Comparison of ENCODE assay signal across 27 cellular contexts in the genomic region with DNA sequence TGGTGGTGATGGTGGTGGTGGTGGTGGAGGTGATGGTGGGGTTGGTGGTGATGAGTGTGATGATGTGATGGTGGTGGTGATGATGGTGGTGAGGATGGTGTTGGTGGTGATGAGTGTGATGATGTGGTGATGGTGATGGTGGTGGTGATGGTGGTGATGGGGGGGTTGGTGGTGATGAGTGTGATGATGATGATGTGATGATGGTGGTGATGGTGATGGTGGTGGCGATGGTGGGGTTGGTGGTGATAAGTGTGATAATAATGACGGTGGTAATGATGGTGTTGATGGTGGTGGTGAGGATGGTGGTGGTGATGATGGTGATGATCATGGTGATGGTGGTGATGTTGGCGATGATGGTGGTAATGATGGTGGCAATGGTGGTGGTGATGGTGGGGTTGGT.
DNase-seq lines count a peak whose midpoint lies in the region; ATAC-seq, FAIRE-seq and TF ChIP-seq lines count a peak whose summit lies in the region.
"Had no signal": no experiment of that assay in that cellular context is flagged by ENCODE, and none has a peak within 500 bp of the region (broad histone marks: within the 10 kb centered on the region; RNA-seq: fewer than 3 reads in every experiment).

No MANE protein-coding gene starts in this region.

- H3K4me3 ChIP-seq in HEK293 (ENCODE audit: low read depth, low read length) (no peak overlapping the region), GM12878 (no peak overlapping the region), spleen (no peak overlapping the region)
- H3K4me3 ChIP-seq: A549, GM23338, HAP-1, MG63, PC-9, SJCRH30 had no signal

- RAD21 ChIA-PET in GM12878 (lab: Charles Lee; ENCODE audit: unreplicated experiment) = no interaction called here

- H3K9me3 ChIP-seq in HEK293 (ENCODE audit: control insufficient read depth, insufficient read depth, low read depth, low read length) = no peaks in the 10 kb centered on the region
- no peaks in the 10 kb centered on the region for H3K9me3 ChIP-seq in GM12878 (replicated peaks; ENCODE audit: control insufficient read depth, insufficient read depth, low read length)
- no peaks in the 10 kb centered on the region for H3K9me3 ChIP-seq in spleen
- H3K9me3 ChIP-seq: A549, HAP-1, MG63, SJCRH30 had no signal

- H3K36me3 ChIP-seq in HEK293 (ENCODE audit: control insufficient read depth in 2 of 2, insufficient read depth in 1 of 2, low read length in 2 of 2) (no peaks in the 10 kb centered on the region), GM12878 (ENCODE audit: control insufficient read depth in 2 of 2, insufficient read depth in 2 of 2, low read length in 1 of 2) (peaks cover 0 to 13% of the 10 kb centered on the region in 2 experiments; a peak in 2 of 4 replicates), spleen (peaks cover 0 to 32% (median 0%) of the 10 kb centered on the region in 6 donors)
- H3K36me3 ChIP-seq: HAP-1, MG63, SJCRH30 had no signal

- H3K4me3 Mint-ChIP-seq in memory B cell = peak overlapping the region; percentile 0
- H3K4me3 Mint-ChIP-seq: CD4-positive, alpha-beta memory T cell; GM23338 had no signal

- peak overlapping the region; percentile 83 for H3K27ac Mint-ChIP-seq in memory B cell
- H3K27ac Mint-ChIP-seq: CD4-positive, alpha-beta memory T cell; GM23338 had no signal

- no peak for TF ChIP-seq RAD21 in GM12878 (IDR thresholded peaks at IDR 0.05; ENCODE audit: insufficient read depth, low read depth, low read length)

- no peaks in the 10 kb centered on the region for H3K4me1 ChIP-seq in HEK293 (ENCODE audit: control insufficient read depth, insufficient read depth, low read length)
- H3K4me1 ChIP-seq in GM12878 (ENCODE audit: control insufficient read depth, insufficient read depth, low read length) = no peaks in the 10 kb centered on the region
- H3K4me1 ChIP-seq in spleen = no peaks in the 10 kb centered on the region
- H3K4me1 ChIP-seq: A549, HAP-1, SJCRH30 had no signal

- peaks cover 12% of the 10 kb centered on the region for H3K9me3 Mint-ChIP-seq in memory B cell

- 79% methylated on average over 3 of the region's 3 CpGs for WGBS in GM12878 (ENCODE audit: insufficient coverage, insufficient replicate concordance, low lambda C conversion rate, missing lambda C conversion rate)
- 93 to 98% (median 96%) methylated on average over 3 of the region's 3 CpGs for WGBS in spleen, 5 donors

- no peaks in the 10 kb centered on the region for H3K79me2 ChIP-seq in GM12878 (ENCODE audit: control insufficient read depth, insufficient read depth, low read length)

- no peaks in the 10 kb centered on the region for H3K36me3 Mint-ChIP-seq in memory B cell
- H3K36me3 Mint-ChIP-seq: CD4-positive, alpha-beta memory T cell had no signal

- TF ChIP-seq CTCF in HEK293 (tag by site-specific recombination; IDR thresholded peaks at IDR 0.05) = no peak
- no peak for TF ChIP-seq CTCF in GM12878 (IDR thresholded peaks at IDR 0.05 in 2 of 3, conservative IDR thresholded peaks at IDR 0.05 in 1 of 3; ENCODE audit: control insufficient read depth in 2 of 3, extremely low read depth in 1 of 3, insufficient read depth in 1 of 3, low read depth in 3 of 3, low read length in 3 of 3)
- TF ChIP-seq CTCF in spleen (IDR thresholded peaks at IDR 0.05 in 8 of 11, conservative IDR thresholded peaks at IDR 0.05 in 3 of 11) = no peak

- H4K20me1 ChIP-seq in GM12878 (ENCODE audit: control insufficient read depth, insufficient read depth) = no peaks in the 10 kb centered on the region

- H3K27me3 Mint-ChIP-seq in memory B cell = no peaks in the 10 kb centered on the region
- H3K27me3 Mint-ChIP-seq: CD4-positive, alpha-beta memory T cell had no signal

- in situ Hi-C loops in GM12878 (cut with MboI) = no loop called here

- no peak overlapping the region for H3K9ac ChIP-seq in GM12878 (ENCODE audit: control insufficient read depth, insufficient read depth, low read length)

- SMC1A ChIA-PET in GM12878 (lab: Charles Lee; ENCODE audit: uncharacterized antibody, unreplicated experiment) = no interaction called here

- H3K4me1 Mint-ChIP-seq in memory B cell = peaks cover 17% of the 10 kb centered on the region
- H3K4me1 Mint-ChIP-seq: CD4-positive, alpha-beta memory T cell; GM23338 had no signal

- no peaks in the 10 kb centered on the region for H3K27me3 ChIP-seq in GM12878 (replicated peaks in 1 of 2; ENCODE audit: control insufficient read depth in 2 of 2, insufficient read depth in 2 of 2, low read length in 1 of 2)
- no peaks in the 10 kb centered on the region for H3K27me3 ChIP-seq in spleen (replicated peaks in 1 of 7)
- H3K27me3 ChIP-seq: MG63, SJCRH30 had no signal

- TF ChIP-seq POLR2A in GM12878 (IDR thresholded peaks at IDR 0.05; ENCODE audit: low read depth, low read length) (no peak), spleen (IDR thresholded peaks at IDR 0.05) (no peak)

- no peak for TF ChIP-seq EP300 in GM12878 (IDR thresholded peaks at IDR 0.05; ENCODE audit: borderline replicate concordance in 1 of 2, control insufficient read depth in 1 of 2, low read depth in 2 of 2, low read length in 2 of 2)

- no peak overlapping the region for H3K4me2 ChIP-seq in GM12878 (ENCODE audit: control insufficient read depth, insufficient read depth)
- H3K4me2 ChIP-seq: A549, GM23338, PC-9 had no signal

- no TSS peak for BruUV-seq in GM12878 (replicated peaks; lab: Mats Ljungman, UMichigan)

- H3K27ac ChIP-seq in HEK293 (ENCODE audit: extremely low read depth, low read depth, low read length) = no peak overlapping the region
- no peak overlapping the region for H3K27ac ChIP-seq in GM12878 (ENCODE audit: control insufficient read depth, insufficient read depth)
- H3K27ac ChIP-seq in spleen = no peak overlapping the region
- H3K27ac ChIP-seq: A549, PC-9, SJCRH30 had no signal

- DNase-seq in GM12878 (ENCODE audit: low read depth, low spot score) (no peak), memory B cell (ENCODE audit: low spot score in 2 of 2) (no peak), spleen (peak; percentile 7), NCI-H146 treated with DMSO at 0.1 percent for 48 hours (lab: John Stamatoyannopoulos, UW; ENCODE audit: unreplicated experiment) (no peak), AG08395 (ENCODE audit: low spot score) (no peak), left cardiac atrium (no peak)
- DNase-seq: C1 segment of cervical spinal cord; CD4-positive, alpha-beta memory T cell; COR-L47; DMS53; KBM-7; MG63; NCI-H1105 treated with DMSO at 0.1 percent for 48 hours; NCI-H146; NCI-H2029; NCI-H446 treated with DMSO at 0.1 percent for 48 hours; NCI-H526; NCI-H82; NK-92 treated with Interleukin-12 subunit alpha and Interleukin-12 subunit beta, amount 100 ng/mL, for 24 hours; PC-9; SJCRH30 had no signal

- no peak for FAIRE-seq in GM12878 (lab: Jason Lieb, UNC)

- intact Hi-C loops in GM12878 (cut with micrococcal nuclease; ENCODE audit: unreplicated experiment) = no loop called here
- intact Hi-C loops in spleen (cut with DNase I; ENCODE audit: low total_unique reads) = no loop called here
- intact Hi-C loops in left cardiac atrium (cut with DNase I) = no loop called here

- no peak overlapping the region for H2AFZ ChIP-seq in GM12878 (ENCODE audit: control insufficient read depth, low read depth, low read length)
- H2AFZ ChIP-seq: GM23338, PC-9 had no signal

- POLR2A ChIA-PET in HEK293 (lab: Yijun Ruan, JAX) (no interaction called here), GM12878 (lab: Charles Lee) (no interaction called here)

- ATAC-seq in GM12878 (no peak), memory B cell (ENCODE audit: low read depth) (no peak), left cardiac atrium (no peak)
- ATAC-seq: A549, GM23338, Right ventricle myocardium inferior, SK-N-SH treated with all-trans-retinoic acid at 6 μM for 48 hours had no signal

- CTCF ChIA-PET in HEK293 (lab: Yijun Ruan, JAX) (no interaction called here), GM12878 (lab: Yijun Ruan, JAX) (no interaction called here)

TF ChIP-seq in HEK293, 187 proteins besides CTCF, POLR2A, EP300 and RAD21 (continues in another document):
- TF ChIP-seq ZNF239 (tag by site-specific recombination; IDR thresholded peaks at IDR 0.05) = 0 out of 2 replicates have a peak, but pooled peaks have one; percentile 35
- no peak for TF ChIP-seq KLF1 (tag by site-specific recombination; IDR thresholded peaks at IDR 0.05)
- TF ChIP-seq ZBTB1 (tag by site-specific recombination; IDR thresholded peaks at IDR 0.05) = no peak

TF ChIP-seq in GM12878, 131 proteins besides CTCF, POLR2A, EP300 and RAD21:
- 0 out of 2 replicates have a peak, but pooled peaks have one; percentile 39 for TF ChIP-seq HDGF (IDR thresholded peaks at IDR 0.05)
- no peak for TF ChIP-seq JUND (IDR thresholded peaks at IDR 0.05; ENCODE audit: low read depth, low read length)
TF ChIP-seq in GM12878: peak in this region for 1.
